Comparison of ENCODE assay signal across 10 cellular contexts in genomic region chr3:187968883-187969580, GRCh38.
DNase-seq lines count a peak whose midpoint lies in the region; ATAC-seq and TF ChIP-seq lines count a peak whose summit lies in the region.
"Had no signal": no experiment of that assay in that cellular context is flagged by ENCODE, and none has a peak within 500 bp of the region (broad histone marks: within the 10 kb centered on the region; RNA-seq: fewer than 3 reads in every experiment).

No MANE protein-coding gene starts in this region.

- H2AFZ ChIP-seq in OCI-LY7 (ENCODE audit: low read length), result no peak overlapping the region

- H3K4me2 ChIP-seq in OCI-LY7 (ENCODE audit: low read length), result peak overlapping the region; percentile 86

- H3K27ac Mint-ChIP-seq in endodermal cell (no peak overlapping the region), progenitor cell of endocrine pancreas (no peak overlapping the region)

- no peaks in the 10 kb centered on the region for H3K9me3 ChIP-seq in OCI-LY7 (ENCODE audit: low read length)
- no peaks in the 10 kb centered on the region for H3K9me3 ChIP-seq in endodermal cell (ENCODE audit: control insufficient read depth, low read length)
- H3K9me3 ChIP-seq: psoas muscle had no signal

- H3K36me3 Mint-ChIP-seq in endodermal cell (ENCODE audit: low read depth) (no peaks in the 10 kb centered on the region), progenitor cell of endocrine pancreas (ENCODE audit: insufficient read depth) (no peaks in the 10 kb centered on the region)

- WGBS in endodermal cell (ENCODE audit: insufficient coverage in 1 of 2, insufficient read length in 1 of 2), 2 experiments, result 93 to 100% methylated on average over 1 to 2 of the region's 2 CpGs

- H3K36me3 ChIP-seq in OCI-LY7 (ENCODE audit: insufficient read depth, low read length) (peaks cover 10% of the 10 kb centered on the region; the same call in 1 of the 2 replicates), endodermal cell (ENCODE audit: control insufficient read depth, insufficient read depth, low read length) (no peaks in the 10 kb centered on the region)

- TSS peak; percentile 85 for BruUV-seq in OCI-LY7 (replicated peaks; lab: Mats Ljungman, UMichigan)

- ATAC-seq in GM21360 (IDR thresholded peaks at IDR 0.05; ENCODE audit: unreplicated experiment), result no peak

- no peak overlapping the region for H3K9ac ChIP-seq in endodermal cell (ENCODE audit: extremely low read depth, low read length, poor library complexity, severe bottlenecking)

- H3K4me1 ChIP-seq in OCI-LY7 (ENCODE audit: insufficient read depth, low read length, poor library complexity, severe bottlenecking), result peaks cover 99% of the 10 kb centered on the region
- H3K4me1 ChIP-seq in endodermal cell (ENCODE audit: control insufficient read depth, insufficient read depth, low read length), result no peaks in the 10 kb centered on the region

- no peaks in the 10 kb centered on the region for H4K20me1 ChIP-seq in OCI-LY7 (ENCODE audit: insufficient read depth, low read length)

- no peaks in the 10 kb centered on the region for H3K27me3 Mint-ChIP-seq in endodermal cell (ENCODE audit: insufficient read depth)
- H3K27me3 Mint-ChIP-seq in progenitor cell of endocrine pancreas, result peaks cover 12% of the 10 kb centered on the region

- H3K9me3 Mint-ChIP-seq in endodermal cell (no peaks in the 10 kb centered on the region), progenitor cell of endocrine pancreas (ENCODE audit: low read depth) (no peaks in the 10 kb centered on the region)

- intact Hi-C loops in OCI-LY7 (cut with micrococcal nuclease; ENCODE audit: unreplicated experiment), result loop anchor here (1.0 to 5.0 kb wide), 5 partner anchors 25 to 972 kb away; no protein-coding TSS in a partner anchor

- H3K27ac ChIP-seq in OCI-LY7 (ENCODE audit: low read depth, low read length, poor library complexity, severe bottlenecking) (peak overlapping the region; percentile 99), endodermal cell (ENCODE audit: low read depth, low read length) (no peak overlapping the region)
- H3K27ac ChIP-seq: psoas muscle had no signal

- TF ChIP-seq CTCF in OCI-LY7 (conservative IDR thresholded peaks at IDR 0.05; ENCODE audit: low read length) (no peak; the same call in 1 of the 2 replicates), endodermal cell (conservative IDR thresholded peaks at IDR 0.05) (no peak), progenitor cell of endocrine pancreas (IDR thresholded peaks at IDR 0.05; ENCODE audit: unreplicated experiment) (no peak)

- CTCF ChIA-PET in OCI-LY7 (lab: Charles Lee; ENCODE audit: unreplicated experiment), result interaction anchor here (0.9 to 2.1 kb wide), 2 partner anchors 23 to 224 kb away, joined by 3 to 5 read pairs; partner anchors contain the start of gene BCL6

- H3K4me3 Mint-ChIP-seq in endodermal cell (no peak overlapping the region), progenitor cell of endocrine pancreas (ENCODE audit: low read depth) (no peak overlapping the region)

- H3K27me3 ChIP-seq in endodermal cell (ENCODE audit: control insufficient read depth, insufficient read depth, low read length, poor library complexity, severe bottlenecking), result no peaks in the 10 kb centered on the region

- H3K9me2 ChIP-seq in OCI-LY7 (ENCODE audit: insufficient read depth, low read length), result no peaks in the 10 kb centered on the region

- peaks cover 52% of the 10 kb centered on the region; the same call in 1 of the 2 replicates for H3K79me2 ChIP-seq in OCI-LY7 (ENCODE audit: insufficient read depth, low read depth, low read length)

- H3K4me3 ChIP-seq in OCI-LY7 (ENCODE audit: low read depth, low read length, poor library complexity, severe bottlenecking) (peak overlapping the region; percentile 41), skeletal muscle cell (ENCODE audit: low read depth, low read length) (no peak overlapping the region), endodermal cell (ENCODE audit: low read length) (no peak overlapping the region)
- H3K4me3 ChIP-seq: psoas muscle had no signal

- peak; percentile 75 for DNase-seq in GM04504 (ENCODE audit: low read depth)
- no peak for DNase-seq in OCI-LY7 (ENCODE audit: low spot score)
- peak; percentile 89 for DNase-seq in fibroblast of gingiva (ENCODE audit: low read depth)
- peak; percentile 93 for DNase-seq in skeletal muscle cell (ENCODE audit: low read depth)
- DNase-seq in endodermal cell, result no peak
- DNase-seq in progenitor cell of endocrine pancreas (ENCODE audit: low spot score, unreplicated experiment), result no peak
- DNase-seq in stimulated activated CD4-positive, alpha-beta T cell treated with anti-CD3 and anti-CD28 coated beads, Interleukin-4, amount 100 ng/mL, for 24 hours, result no peak
- DNase-seq: amygdala, psoas muscle had no signal

- POLR2A ChIA-PET in OCI-LY7 (lab: Charles Lee), result interaction anchor here (0.8 to 18.1 kb wide), 18 partner anchors 6 to 417 kb away, joined by 3 to 1356 read pairs (median 25); partner anchors contain the start of gene BCL6

- H3K4me1 Mint-ChIP-seq in endodermal cell (no peaks in the 10 kb centered on the region), progenitor cell of endocrine pancreas (ENCODE audit: low read depth) (no peaks in the 10 kb centered on the region)

Comparison
In these comparisons a context has a peak if more than half of its experiments do, and no peak if none do; other contexts are left out.
1. DNase-seq: peak in GM04504 (single experiment), fibroblast of gingiva (single experiment) and skeletal muscle cell (single experiment); none in OCI-LY7 (single experiment), endodermal cell (single experiment), progenitor cell of endocrine pancreas (single experiment) and stimulated activated CD4-positive, alpha-beta T cell treated with anti-CD3 and anti-CD28 coated beads, Interleukin-4, amount 100 ng/mL, for 24 hours (single experiment).